15 cellular contexts compared by ENCODE assay signal in genomic region chr6:21414065-21414464, GRCh38.
DNase-seq lines count a peak whose midpoint lies in the region; ATAC-seq and TF ChIP-seq lines count a peak whose summit lies in the region.
"Had no signal": no experiment of that assay in that cellular context is flagged by ENCODE, and none has a peak within 500 bp of the region (broad histone marks: within the 10 kb centered on the region; RNA-seq: fewer than 3 reads in every experiment).

No MANE protein-coding gene starts in this region.

- peak overlapping the region; percentile 8 to 21 (median 14) for H3K27ac Mint-ChIP-seq in nephron
- H3K27ac Mint-ChIP-seq: CD4-positive, alpha-beta memory T cell; H9; HFFc6 had no signal

- peaks cover 16% of the 10 kb centered on the region for H3K4me1 Mint-ChIP-seq in nephron
- H3K4me1 Mint-ChIP-seq: CD4-positive, alpha-beta memory T cell had no signal

- no peaks in the 10 kb centered on the region for H3K27me3 Mint-ChIP-seq in nephron (ENCODE audit: low read depth)

- ATAC-seq in HG03520 (IDR thresholded peaks at IDR 0.05; ENCODE audit: unreplicated experiment): no peak
- ATAC-seq: A549 had no signal

- DNase-seq in NCI-H2171 treated with DMSO at 0.1 percent for 48 hours (lab: John Stamatoyannopoulos, UW) (peak; percentile 12), NCI-H2171 (lab: John Stamatoyannopoulos, UW) (no peak), NCI-H69 (lab: John Stamatoyannopoulos, UW) (peak; percentile 36), kidney tubule cell (ENCODE audit: low spot score) (no peak), SHP77 (lab: John Stamatoyannopoulos, UW) (no peak)
- DNase-seq: BE2C; CD4-positive, alpha-beta memory T cell; DND-41; GDM1; GOT3; H9; HFFc6 had no signal

- no peak for TF ChIP-seq CTCF in nephron (IDR thresholded peaks at IDR 0.05; ENCODE audit: unreplicated experiment in 3 of 3)

- H3K4me3 Mint-ChIP-seq in nephron: no peak overlapping the region
- H3K4me3 Mint-ChIP-seq: CD4-positive, alpha-beta memory T cell; H9; HFFc6 had no signal

- peaks cover 3% of the 10 kb centered on the region for H3K9me3 Mint-ChIP-seq in nephron

- H3K36me3 Mint-ChIP-seq in nephron (ENCODE audit: low read depth): no peaks in the 10 kb centered on the region
- H3K36me3 Mint-ChIP-seq: CD4-positive, alpha-beta memory T cell had no signal

Comparison
In these comparisons a context has a peak if more than half of its experiments do, and no peak if none do; other contexts are left out.
1. DNase-seq: peak in NCI-H2171 treated with DMSO at 0.1 percent for 48 hours (single experiment) and NCI-H69 (single experiment); none in NCI-H2171 (single experiment), kidney tubule cell (single experiment) and SHP77 (0 of 2).